ENCODE assay signal across 8 cellular contexts in the genomic region with DNA sequence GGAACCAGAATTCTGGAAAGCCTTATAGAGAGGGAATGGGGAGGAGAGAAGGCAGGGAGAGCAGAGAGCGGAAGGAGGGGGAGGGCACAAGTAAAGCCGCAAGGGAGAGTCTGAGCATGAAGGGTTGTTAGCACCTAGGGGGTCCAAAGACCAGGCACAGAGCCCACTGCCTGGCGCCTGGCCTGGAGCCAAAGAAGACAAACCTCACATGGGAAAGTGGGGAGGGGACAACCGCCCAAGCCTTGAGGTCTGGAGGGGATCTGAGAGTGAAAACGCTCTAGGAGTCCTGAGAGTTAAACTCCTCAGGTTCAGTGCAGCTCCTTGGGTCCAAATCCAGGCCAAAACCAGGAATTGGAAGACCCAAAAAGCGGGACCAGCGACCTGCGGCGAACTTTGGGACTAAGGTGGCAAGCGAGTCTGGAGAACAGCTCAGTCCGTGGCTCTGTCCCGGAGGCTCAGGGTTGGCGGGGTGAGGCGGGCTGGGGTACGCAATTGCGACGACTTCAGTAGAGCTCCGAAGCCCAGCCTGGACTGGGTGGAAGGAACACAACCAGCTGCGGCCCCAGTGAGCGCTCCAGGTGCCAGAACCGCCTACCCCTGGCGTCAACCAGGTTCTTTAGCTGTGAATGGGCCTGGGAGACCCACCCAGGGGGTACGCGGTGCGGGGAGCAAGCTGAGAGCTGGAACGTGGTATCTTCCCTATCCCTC. TPM values are rescaled to one million over a fixed set of nuclear protein-coding genes. Genes with fewer than 3 reads are reported as not detected.
DNase-seq lines count a peak whose midpoint lies in the region; ATAC-seq and TF ChIP-seq lines count a peak whose summit lies in the region.

No MANE protein-coding gene starts in this region.

- H3K27me3 ChIP-seq in mesendoderm (ENCODE audit: insufficient read depth, low read length, poor library complexity) = no peaks in the 10 kb centered on the region

- no peak overlapping the region for H3K18ac ChIP-seq in mesendoderm (ENCODE audit: low read length)

- TF ChIP-seq CTCF in brain (conservative IDR thresholded peaks at IDR 0.05) = no peak

- no peak overlapping the region for H2BK120ac ChIP-seq in mesendoderm (ENCODE audit: low read depth, low read length)

- H2BK5ac ChIP-seq in mesendoderm (ENCODE audit: low read length) = no peak overlapping the region

- H3K79me1 ChIP-seq in mesendoderm (ENCODE audit: low read length) = no peaks in the 10 kb centered on the region

- no peaks in the 10 kb centered on the region for H3K36me3 ChIP-seq in mesendoderm (ENCODE audit: control insufficient read depth, insufficient read depth, low read length)

- H2BK15ac ChIP-seq in mesendoderm (replicated peaks; ENCODE audit: low read depth) = no peak overlapping the region

- no peak overlapping the region for H3K27ac Mint-ChIP-seq in stimulated activated naive CD8-positive, alpha-beta T cell treated with anti-CD3 and anti-CD28 coated beads, Interleukin-15, Interleukin-2, amounts not matched to agents 100 ng/mL and 50 ng/mL, for 24 hours
- H3K27ac Mint-ChIP-seq in brain = peak overlapping the region; percentile 56 to 94 (median 84)

- no peaks in the 10 kb centered on the region for H3K79me2 ChIP-seq in mesendoderm (ENCODE audit: control insufficient read depth, insufficient read depth, low read length)

- H3K36me3 Mint-ChIP-seq in stimulated activated naive CD8-positive, alpha-beta T cell treated with anti-CD3 and anti-CD28 coated beads, Interleukin-15, Interleukin-2, amounts not matched to agents 100 ng/mL and 50 ng/mL, for 24 hours (ENCODE audit: low read depth) = peaks cover 10% of the 10 kb centered on the region
- peaks cover 3% of the 10 kb centered on the region for H3K36me3 Mint-ChIP-seq in brain

- H3K9me3 Mint-ChIP-seq in stimulated activated naive CD8-positive, alpha-beta T cell treated with anti-CD3 and anti-CD28 coated beads, Interleukin-15, Interleukin-2, amounts not matched to agents 100 ng/mL and 50 ng/mL, for 24 hours = no peaks in the 10 kb centered on the region
- H3K9me3 Mint-ChIP-seq in brain = no peaks in the 10 kb centered on the region

- no peak for DNase-seq in stimulated activated naive CD8-positive, alpha-beta T cell treated with anti-CD3 and anti-CD28 coated beads, Interleukin-15, Interleukin-2, amounts not matched to agents 100 U/mL and 50 U/mL, for 24 hours
- peak; percentile 64 for DNase-seq in mesendoderm
- DNase-seq in NK-92 treated with Interleukin-12 subunit alpha and Interleukin-12 subunit beta, amount 100 ng/mL, for 24 hours (lab: John Stamatoyannopoulos, UW) = no peak
- no peak for DNase-seq in activated gamma-delta T cell treated with Interleukin-2 at 50 U/mL for 16 hours
- no peak for DNase-seq in activated CD8-positive, alpha-beta memory T cell treated with anti-CD3 and anti-CD28 coated beads for 24 hours

- H2AK5ac ChIP-seq in mesendoderm (ENCODE audit: low read length) = no peak overlapping the region

- H3K4me3 ChIP-seq in mesendoderm (ENCODE audit: low read length) = no peak overlapping the region

- peak overlapping the region; percentile 75 for H3K4me2 ChIP-seq in mesendoderm (ENCODE audit: low read length)

- H4K5ac ChIP-seq in mesendoderm (ENCODE audit: low read length) = no peak overlapping the region

- no peak overlapping the region for H3K27ac ChIP-seq in mesendoderm (ENCODE audit: low read depth, low read length)

- no CpG with 5 or more reads among the region's 26 CpGs for WGBS in mesendoderm (ENCODE audit: extremely low coverage, insufficient coverage, low lambda C conversion rate)

- no peak overlapping the region for H3K4ac ChIP-seq in mesendoderm (ENCODE audit: low read depth, low read length)

- H3K4me3 Mint-ChIP-seq in stimulated activated naive CD8-positive, alpha-beta T cell treated with anti-CD3 and anti-CD28 coated beads, Interleukin-15, Interleukin-2, amounts not matched to agents 100 ng/mL and 50 ng/mL, for 24 hours = peak overlapping the region; percentile 62
- peak overlapping the region; percentile 81 to 88 (median 82) for H3K4me3 Mint-ChIP-seq in brain

- peaks cover 26% of the 10 kb centered on the region for H3K4me1 Mint-ChIP-seq in stimulated activated naive CD8-positive, alpha-beta T cell treated with anti-CD3 and anti-CD28 coated beads, Interleukin-15, Interleukin-2, amounts not matched to agents 100 ng/mL and 50 ng/mL, for 24 hours (ENCODE audit: low read depth)
- H3K4me1 Mint-ChIP-seq in brain = peaks cover 62% of the 10 kb centered on the region

- peaks cover 13% of the 10 kb centered on the region for H3K4me1 ChIP-seq in mesendoderm (ENCODE audit: control insufficient read depth, low read depth, low read length)

- ATAC-seq in stimulated activated naive CD8-positive, alpha-beta T cell treated with anti-CD3 and anti-CD28 coated beads, Interleukin-15, Interleukin-2, amounts not matched to agents 100 U/mL and 50 U/mL, for 24 hours = no peak
- ATAC-seq in GM18511 (IDR thresholded peaks at IDR 0.05; ENCODE audit: unreplicated experiment) = no peak

- no peaks in the 10 kb centered on the region for H3K27me3 Mint-ChIP-seq in stimulated activated naive CD8-positive, alpha-beta T cell treated with anti-CD3 and anti-CD28 coated beads, Interleukin-15, Interleukin-2, amounts not matched to agents 100 ng/mL and 50 ng/mL, for 24 hours
- H3K27me3 Mint-ChIP-seq in brain = peaks cover 8% of the 10 kb centered on the region

- peak overlapping the region; percentile 18 for H3K9ac ChIP-seq in mesendoderm (ENCODE audit: low read length)

- H3K56ac ChIP-seq in mesendoderm (ENCODE audit: low read length) = no peak overlapping the region

- H4K8ac ChIP-seq in mesendoderm (ENCODE audit: low read depth, low read length) = no peak overlapping the region

- no peak overlapping the region for H3K23ac ChIP-seq in mesendoderm (ENCODE audit: low read length)

RNA-seq across cellular contexts. Expression of a gene that starts 0.8 kb away (rescaled TPM):
- 9.5 TPM for polyA plus RNA-seq in brain (ENCODE audit: insufficient read depth, low read depth, low replicate concordance)
- polyA plus RNA-seq in mesendoderm (2013, experiment 1 of 2) = 17.9 TPM
- 17.4 TPM for polyA plus RNA-seq in mesendoderm (2013, experiment 2 of 2)

RNA-seq across cellular contexts. Expression of a gene that starts 14.9 kb away (rescaled TPM):
- polyA plus RNA-seq in brain (ENCODE audit: insufficient read depth, low read depth, low replicate concordance) = 3.9 TPM
- 7.6 TPM for polyA plus RNA-seq in mesendoderm (2013, experiment 1 of 2)
- polyA plus RNA-seq in mesendoderm (2013, experiment 2 of 2) = 7.0 TPM

RNA-seq across cellular contexts. Expression of a gene that starts 18.1 kb away (rescaled TPM):
- polyA plus RNA-seq in brain (ENCODE audit: insufficient read depth, low read depth, low replicate concordance) = 1.2 TPM
- 0.44 TPM for polyA plus RNA-seq in mesendoderm (2013, experiment 1 of 2)
- 0.29 TPM for polyA plus RNA-seq in mesendoderm (2013, experiment 2 of 2)

RNA-seq across cellular contexts. Expression of a gene that starts 28.1 kb away (rescaled TPM):
- polyA plus RNA-seq in brain (ENCODE audit: insufficient read depth, low read depth, low replicate concordance) = not detected
- not detected for polyA plus RNA-seq in mesendoderm (2013, experiment 1 of 2)
- polyA plus RNA-seq in mesendoderm (2013, experiment 2 of 2) = not detected

RNA-seq across cellular contexts. Expression of a gene that starts 35.3 kb away (rescaled TPM):
- polyA plus RNA-seq in brain (ENCODE audit: insufficient read depth, low read depth, low replicate concordance) = 16.3 TPM
- polyA plus RNA-seq in mesendoderm (2013, experiment 1 of 2) = 1.6 TPM
- polyA plus RNA-seq in mesendoderm (2013, experiment 2 of 2) = 1.1 TPM
